ENCODE assay signal across 7 cellular contexts in the genomic region with DNA sequence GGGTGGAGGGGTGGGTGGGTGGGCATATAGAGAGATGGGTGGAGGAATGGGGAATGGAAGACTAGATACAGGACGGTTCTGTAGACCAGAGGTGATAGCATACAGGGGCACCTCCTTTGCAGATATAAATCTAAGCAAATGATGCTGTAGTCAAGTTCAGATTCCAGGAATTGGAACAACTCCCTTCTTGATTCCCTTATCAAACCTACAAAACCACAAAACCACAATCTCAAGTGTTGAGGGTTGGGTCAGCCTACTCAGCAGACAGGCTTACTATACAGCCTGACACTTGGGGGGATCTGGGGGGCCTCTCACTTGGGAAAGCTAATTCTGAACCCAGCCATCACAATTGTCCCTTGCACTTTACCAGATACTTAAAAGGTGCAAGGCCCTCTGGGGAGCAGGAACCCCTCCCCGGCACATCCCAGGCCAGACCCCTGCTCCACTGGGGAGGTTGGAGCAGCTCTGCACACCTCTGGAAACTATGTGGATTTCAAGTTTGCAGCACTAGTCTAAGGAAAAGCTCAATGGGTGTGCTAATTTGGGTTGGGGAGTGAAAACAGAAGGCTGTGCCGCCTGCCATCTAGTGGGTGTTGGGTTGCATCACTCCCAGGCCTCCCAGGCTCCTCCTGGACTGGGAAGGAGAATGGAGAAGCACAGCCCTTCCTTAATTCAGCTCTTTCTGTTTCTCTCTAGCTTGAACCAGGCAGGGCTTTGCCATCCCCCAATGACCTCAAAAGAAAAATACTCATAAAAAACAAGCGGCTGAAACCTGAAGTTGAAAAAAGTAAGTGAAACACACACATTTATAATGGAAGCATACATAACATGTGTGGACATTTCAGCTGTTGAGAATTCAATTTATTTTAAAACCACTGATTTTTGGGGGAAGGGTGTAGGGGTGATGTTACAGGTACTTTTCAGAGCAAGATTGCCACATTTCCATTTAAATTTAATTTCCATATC.
DNase-seq lines count a peak whose midpoint lies in the region; ATAC-seq, FAIRE-seq and TF ChIP-seq lines count a peak whose summit lies in the region.

No MANE protein-coding gene starts in this region.

- H3K9me3 ChIP-seq in GM12878 (replicated peaks; ENCODE audit: control insufficient read depth, insufficient read depth, low read length) (no peaks in the 10 kb centered on the region), stomach (no peaks in the 10 kb centered on the region)

- peak; percentile 48 for ATAC-seq in HG02642 (IDR thresholded peaks at IDR 0.05; ENCODE audit: poor library complexity, unreplicated experiment)
- peak; percentile 80 for ATAC-seq in GM12878

- no TSS peak for BruUV-seq in GM12878 (replicated peaks; lab: Mats Ljungman, UMichigan)

- H4K20me1 ChIP-seq in GM12878 (ENCODE audit: control insufficient read depth, insufficient read depth) = no peaks in the 10 kb centered on the region

- SMC1A ChIA-PET in GM12878 (lab: Charles Lee; ENCODE audit: uncharacterized antibody, unreplicated experiment) = interaction anchor here (0.6 to 1.0 kb wide), 2 partner anchors 15 to 639 kb away, joined by 3 to 4 read pairs; no protein-coding TSS in a partner anchor

- POLR2A ChIA-PET in GM12878 (lab: Charles Lee) = no interaction called here

- 0% methylated on average over 4 of the region's 4 CpGs for WGBS in GM12878 (ENCODE audit: insufficient coverage, insufficient replicate concordance, low lambda C conversion rate, missing lambda C conversion rate)
- 22 to 36% (median 31%) methylated on average over 4 of the region's 4 CpGs for WGBS in stomach, 5 donors

- H3K27ac ChIP-seq in GM12878 (ENCODE audit: control insufficient read depth, insufficient read depth) = no peak overlapping the region
- no peak overlapping the region for H3K27ac ChIP-seq in stomach

- TF ChIP-seq CTCF in GM12878 (IDR thresholded peaks at IDR 0.05 in 2 of 3, conservative IDR thresholded peaks at IDR 0.05 in 1 of 3; ENCODE audit: control insufficient read depth in 2 of 3, extremely low read depth in 1 of 3, insufficient read depth in 1 of 3, low read depth in 3 of 3, low read length in 3 of 3) (peak; percentile 62 to 72 (median 64); a peak in 5 of 6 replicates), stomach (IDR thresholded peaks at IDR 0.05) (peak in 5 of 7 experiments; percentile 49 to 68 (median 62))

- H3K4me1 ChIP-seq in GM12878 (ENCODE audit: control insufficient read depth, insufficient read depth, low read length) (peaks cover 8% of the 10 kb centered on the region), stomach (peaks cover 4 to 51% (median 16%) of the 10 kb centered on the region in 4 donors)

- peak; percentile 72 for FAIRE-seq in GM12878 (lab: Jason Lieb, UNC)

- DNase-seq in GM03348 (ENCODE audit: low spot score) (peak; percentile 91), NCI-H446 treated with DMSO at 0.1 percent for 48 hours (lab: John Stamatoyannopoulos, UW) (peak; percentile 33), GM12878 (ENCODE audit: low read depth, low spot score) (no peak), iPS DF 4.7 (ENCODE audit: extremely low read depth, low spot score) (peak; percentile 46), stomach (peak; percentile 67)
- no peak for DNase-seq in activated CD4-positive, CD25-positive, alpha-beta regulatory T cell treated with anti-CD3 and anti-CD28 coated beads, Interleukin-2, amount 50 U/mL, for 72 hours

- in situ Hi-C loops in GM12878 (cut with MboI) = no loop called here

- TF ChIP-seq POLR2A in GM12878 (IDR thresholded peaks at IDR 0.05; ENCODE audit: low read depth, low read length) (no peak), stomach (IDR thresholded peaks at IDR 0.05) (no peak)

- intact Hi-C loops in GM12878 (cut with micrococcal nuclease; ENCODE audit: unreplicated experiment) (loop anchor here (2.0 kb wide), 2 partner anchors 540 to 602 kb away; no protein-coding TSS in a partner anchor), stomach (cut with DNase I; ENCODE audit: low total_unique reads) (no loop called here)

- no peaks in the 10 kb centered on the region for H3K36me3 ChIP-seq in GM12878 (ENCODE audit: control insufficient read depth in 2 of 2, insufficient read depth in 2 of 2, low read length in 1 of 2)
- H3K36me3 ChIP-seq in stomach = peaks cover 0 to 19% (median 12%) of the 10 kb centered on the region in 4 donors

- peak; percentile 54 for TF ChIP-seq RAD21 in GM12878 (IDR thresholded peaks at IDR 0.05; ENCODE audit: insufficient read depth, low read depth, low read length)

- H3K4me3 ChIP-seq in GM12878 (no peak overlapping the region), stomach (no peak overlapping the region)

- H3K9ac ChIP-seq in GM12878 (ENCODE audit: control insufficient read depth, insufficient read depth, low read length) = no peak overlapping the region

- CTCF ChIA-PET in GM12878 (lab: Yijun Ruan, JAX) = interaction anchor here (0.7 to 1.3 kb wide), 5 partner anchors 12 to 635 kb away, joined by 3 to 5 read pairs (median 3); no protein-coding TSS in a partner anchor

- H3K79me2 ChIP-seq in GM12878 (ENCODE audit: control insufficient read depth, insufficient read depth, low read length) = no peaks in the 10 kb centered on the region

- RAD21 ChIA-PET in GM12878 (lab: Charles Lee; ENCODE audit: unreplicated experiment) = interaction anchor here (1.0 kb wide), 1 partner anchor 540 kb away, joined by 5 read pairs; no protein-coding TSS in a partner anchor

- H3K4me2 ChIP-seq in GM12878 (ENCODE audit: control insufficient read depth, insufficient read depth) = no peak overlapping the region

- H2AFZ ChIP-seq in GM12878 (ENCODE audit: control insufficient read depth, low read depth, low read length) = no peak overlapping the region

- TF ChIP-seq EP300 in GM12878 (IDR thresholded peaks at IDR 0.05; ENCODE audit: borderline replicate concordance in 1 of 2, control insufficient read depth in 1 of 2, low read depth in 2 of 2, low read length in 2 of 2) = no peak
- TF ChIP-seq EP300 in stomach (IDR thresholded peaks at IDR 0.05) = no peak

- no peaks in the 10 kb centered on the region for H3K27me3 ChIP-seq in GM12878 (replicated peaks in 1 of 2; ENCODE audit: control insufficient read depth in 2 of 2, insufficient read depth in 2 of 2, low read length in 1 of 2)
- H3K27me3 ChIP-seq in stomach = no peaks in the 10 kb centered on the region

TF ChIP-seq in GM12878, 131 proteins besides CTCF, POLR2A, EP300 and RAD21:
- TF ChIP-seq SMC3 (IDR thresholded peaks at IDR 0.05; ENCODE audit: borderline replicate concordance, low read length) = peak; percentile 41; the same call in 1 of the 2 replicates
- TF ChIP-seq, protein P1, sequence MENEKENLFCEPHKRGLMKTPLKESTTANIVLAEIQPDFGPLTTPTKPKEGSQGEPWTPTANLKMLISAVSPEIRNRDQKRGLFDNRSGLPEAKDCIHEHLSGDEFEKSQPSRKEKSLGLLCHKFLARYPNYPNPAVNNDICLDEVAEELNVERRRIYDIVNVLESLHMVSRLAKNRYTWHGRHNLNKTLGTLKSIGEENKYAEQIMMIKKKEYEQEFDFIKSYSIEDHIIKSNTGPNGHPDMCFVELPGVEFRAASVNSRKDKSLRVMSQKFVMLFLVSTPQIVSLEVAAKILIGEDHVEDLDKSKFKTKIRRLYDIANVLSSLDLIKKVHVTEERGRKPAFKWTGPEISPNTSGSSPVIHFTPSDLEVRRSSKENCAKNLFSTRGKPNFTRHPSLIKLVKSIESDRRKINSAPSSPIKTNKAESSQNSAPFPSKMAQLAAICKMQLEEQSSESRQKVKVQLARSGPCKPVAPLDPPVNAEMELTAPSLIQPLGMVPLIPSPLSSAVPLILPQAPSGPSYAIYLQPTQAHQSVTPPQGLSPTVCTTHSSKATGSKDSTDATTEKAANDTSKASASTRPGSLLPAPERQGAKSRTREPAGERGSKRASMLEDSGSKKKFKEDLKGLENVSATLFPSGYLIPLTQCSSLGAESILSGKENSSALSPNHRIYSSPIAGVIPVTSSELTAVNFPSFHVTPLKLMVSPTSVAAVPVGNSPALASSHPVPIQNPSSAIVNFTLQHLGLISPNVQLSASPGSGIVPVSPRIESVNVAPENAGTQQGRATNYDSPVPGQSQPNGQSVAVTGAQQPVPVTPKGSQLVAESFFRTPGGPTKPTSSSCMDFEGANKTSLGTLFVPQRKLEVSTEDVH (IDR thresholded peaks at IDR 0.05; ENCODE audit: low read depth, partially characterized antibody) = no peak

Comparison
In these comparisons a context has a peak if more than half of its experiments do, and no peak if none do; other contexts are left out.
1. DNase-seq: peak in GM03348 (single experiment), NCI-H446 treated with DMSO at 0.1 percent for 48 hours (single experiment), iPS DF 4.7 (single experiment) and stomach (single experiment); none in GM12878 (single experiment) and activated CD4-positive, CD25-positive, alpha-beta regulatory T cell treated with anti-CD3 and anti-CD28 coated beads, Interleukin-2, amount 50 U/mL, for 72 hours (single experiment).